Comparison of ENCODE assay signal across 1 cellular context in genomic region chr11:12043959-12044772, GRCh38.
TF ChIP-seq lines count a peak whose summit lies in the region.

No MANE protein-coding gene starts in this region.

TF ChIP-seq in HepG2, 621 proteins besides CTCF, POLR2A, EP300 and RAD21 (continued from another document and continues in another):
- TF ChIP-seq ZNF44 (CRISPR knock-in tag; IDR thresholded peaks at IDR 0.05) (no peak), HIVEP1 (CRISPR knock-in tag; IDR thresholded peaks at IDR 0.05) (peak; percentile 56; the same call in 1 of the 2 replicates), REPIN1 (CRISPR knock-in tag; IDR thresholded peaks at IDR 0.05; ENCODE audit: borderline replicate concordance, low read depth) (no peak), GABPA (IDR thresholded peaks at IDR 0.05; ENCODE audit: low read depth, low read length) (no peak), GABPA (CRISPR knock-in tag; IDR thresholded peaks at IDR 0.05; ENCODE audit: low read depth) (no peak), ZBTB26 (CRISPR knock-in tag; IDR thresholded peaks at IDR 0.05; ENCODE audit: borderline replicate concordance) (peak; percentile 68; the same call in 1 of the 2 replicates), HOXA3 (CRISPR knock-in tag; IDR thresholded peaks at IDR 0.05) (peak; percentile 26; the same call in 1 of the 2 replicates), MED8 (CRISPR knock-in tag; IDR thresholded peaks at IDR 0.05; ENCODE audit: insufficient replicate concordance) (no peak), IKZF1 (IDR thresholded peaks at IDR 0.05) (no peak), ARID3A (IDR thresholded peaks at IDR 0.05; ENCODE audit: low read depth, low read length) (no peak), SP5 (CRISPR knock-in tag; IDR thresholded peaks at IDR 0.05; ENCODE audit: borderline replicate concordance, low read depth) (no peak), SP2 (CRISPR knock-in tag; IDR thresholded peaks at IDR 0.05) (no peak), WIZ (CRISPR knock-in tag; IDR thresholded peaks at IDR 0.05) (no peak), TGIF2 (CRISPR knock-in tag; IDR thresholded peaks at IDR 0.05) (peak; percentile 93), MATR3 (CRISPR knock-in tag; IDR thresholded peaks at IDR 0.05) (no peak), ATF7 (IDR thresholded peaks at IDR 0.05) (no peak), ATF7 (CRISPR knock-in tag; IDR thresholded peaks at IDR 0.05) (no peak), TFDP1 (CRISPR knock-in tag; IDR thresholded peaks at IDR 0.05; ENCODE audit: borderline replicate concordance) (peak; percentile 83; the same call in 1 of the 2 replicates), ZFP36L1 (CRISPR knock-in tag; IDR thresholded peaks at IDR 0.05) (peak; percentile 93), ZNF839 (CRISPR knock-in tag; IDR thresholded peaks at IDR 0.05; ENCODE audit: borderline replicate concordance) (no peak), ZBTB14 (CRISPR knock-in tag; IDR thresholded peaks at IDR 0.05) (no peak), FOSL2 (CRISPR knock-in tag; IDR thresholded peaks at IDR 0.05) (peak; percentile 99), ZNF367 (CRISPR knock-in tag; IDR thresholded peaks at IDR 0.05; ENCODE audit: borderline replicate concordance) (no peak), CREB3 (CRISPR knock-in tag; IDR thresholded peaks at IDR 0.05) (no peak), ZNF530 (CRISPR knock-in tag; IDR thresholded peaks at IDR 0.05; ENCODE audit: low read depth) (no peak), TRIM22 (IDR thresholded peaks at IDR 0.05) (no peak), DZIP1 (CRISPR knock-in tag; IDR thresholded peaks at IDR 0.05) (no peak), ZNF770 (CRISPR knock-in tag; IDR thresholded peaks at IDR 0.05) (no peak), ZNF460 (CRISPR knock-in tag; IDR thresholded peaks at IDR 0.05; ENCODE audit: borderline replicate concordance) (no peak), POGK (CRISPR knock-in tag; conservative IDR thresholded peaks at IDR 0.05) (no peak; the same call in 1 of the 2 replicates), NONO (IDR thresholded peaks at IDR 0.05) (no peak), NONO (CRISPR knock-in tag; conservative IDR thresholded peaks at IDR 0.05) (no peak), TCF7 (IDR thresholded peaks at IDR 0.05; ENCODE audit: low read depth) (no peak), HOXD1 (CRISPR knock-in tag; IDR thresholded peaks at IDR 0.05) (no peak), STAT6 (CRISPR knock-in tag; IDR thresholded peaks at IDR 0.05; ENCODE audit: borderline replicate concordance) (no peak), BORCS8-MEF2B (CRISPR knock-in tag; IDR thresholded peaks at IDR 0.05) (no peak), TBX3 (IDR thresholded peaks at IDR 0.05; ENCODE audit: borderline replicate concordance) (0 out of 2 replicates have a peak, but pooled peaks have one; percentile 27), PCBP1 (IDR thresholded peaks at IDR 0.05; ENCODE audit: borderline replicate concordance, low read depth, low read length) (no peak), SP4 (CRISPR knock-in tag; IDR thresholded peaks at IDR 0.05) (0 out of 2 replicates have a peak, but pooled peaks have one; percentile 34), HNRNPH1 (optimal IDR thresholded peaks at IDR 0.05; ENCODE audit: low read depth, low read length) (no peak), TBX2 (CRISPR knock-in tag; IDR thresholded peaks at IDR 0.05; ENCODE audit: borderline replicate concordance) (peak; percentile 57; the same call in 1 of the 2 replicates), ZNF598 (CRISPR knock-in tag; IDR thresholded peaks at IDR 0.05; ENCODE audit: borderline replicate concordance) (no peak), ZNF331 (CRISPR knock-in tag; IDR thresholded peaks at IDR 0.05) (0 out of 2 replicates have a peak, but pooled peaks have one; percentile 43), ZNF275 (CRISPR knock-in tag; IDR thresholded peaks at IDR 0.05; ENCODE audit: borderline replicate concordance) (no peak), ZSCAN29 (CRISPR knock-in tag; conservative IDR thresholded peaks at IDR 0.05) (no peak), ZNF121 (CRISPR knock-in tag; IDR thresholded peaks at IDR 0.05) (no peak), ZFP36L2 (CRISPR knock-in tag; IDR thresholded peaks at IDR 0.05) (no peak), ZSCAN31 (CRISPR knock-in tag; IDR thresholded peaks at IDR 0.05; ENCODE audit: low read depth) (no peak), GTF3A (CRISPR knock-in tag; conservative IDR thresholded peaks at IDR 0.05) (no peak), ZNF557 (CRISPR knock-in tag; IDR thresholded peaks at IDR 0.05) (peak; percentile 57; the same call in 1 of the 2 replicates), ZNF451 (CRISPR knock-in tag; IDR thresholded peaks at IDR 0.05) (no peak)
